10 cellular contexts compared by ENCODE assay signal in the genomic region with DNA sequence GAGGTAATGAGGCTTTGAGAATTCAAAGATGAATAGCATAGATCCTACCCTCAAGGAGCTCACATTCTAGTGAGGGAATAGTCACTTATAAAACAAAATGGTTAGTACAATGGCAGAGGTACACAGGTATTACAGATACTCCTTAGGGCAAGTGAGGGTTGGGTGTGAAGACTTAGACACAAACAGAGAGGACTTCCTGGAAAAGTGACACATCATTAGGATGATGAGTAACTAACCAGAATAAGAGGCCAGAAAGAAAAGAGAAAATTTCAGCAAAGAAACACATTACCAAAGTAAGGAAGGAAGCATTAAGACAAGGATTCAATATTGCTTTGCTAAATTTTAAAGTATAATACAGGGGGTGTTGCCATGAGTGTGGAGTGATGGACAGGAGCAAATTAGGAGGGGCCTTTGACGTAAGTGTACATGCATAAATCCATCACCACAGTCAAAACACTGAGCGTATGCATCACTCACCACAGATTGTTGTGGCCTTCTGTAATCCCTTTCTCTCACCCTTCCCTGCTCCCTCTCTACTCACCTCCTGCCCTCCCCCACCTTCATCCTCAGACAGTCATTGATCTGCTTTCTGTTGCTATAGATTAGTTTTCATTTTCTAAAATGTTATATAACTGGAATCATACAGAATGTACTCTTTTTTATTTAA. TPM values are rescaled to one million over a fixed set of nuclear protein-coding genes. Genes with fewer than 3 reads are reported as not detected.
DNase-seq lines count a peak whose midpoint lies in the region; ATAC-seq, FAIRE-seq and TF ChIP-seq lines count a peak whose summit lies in the region.
"Had no signal": no experiment of that assay in that cellular context is flagged by ENCODE, and none has a peak within 500 bp of the region (broad histone marks: within the 10 kb centered on the region; RNA-seq: fewer than 3 reads in every experiment).

No MANE protein-coding gene starts in this region.

- peak; percentile 78 for FAIRE-seq in GM18507 (lab: Jason Lieb, UNC)
- FAIRE-seq: endothelial cell of umbilical vein had no signal

- peak; percentile 14 for ATAC-seq in HG03571 (IDR thresholded peaks at IDR 0.05; ENCODE audit: unreplicated experiment)
- ATAC-seq in naive thymus-derived CD4-positive, alpha-beta T cell, result peak; percentile 76
- no peak for ATAC-seq in GM18505 (IDR thresholded peaks at IDR 0.05; ENCODE audit: unreplicated experiment)

- H3K9me3 Mint-ChIP-seq in activated CD4-positive, alpha-beta memory T cell treated with anti-CD3 and anti-CD28 coated beads, Interleukin-2, amount 10 ng/mL, durations not matched to agents 7 days and 5 days, result no peaks in the 10 kb centered on the region
- peaks cover 0 to 4% (median 0%) of the 10 kb centered on the region in 11 donors for H3K9me3 Mint-ChIP-seq in naive thymus-derived CD4-positive, alpha-beta T cell
- no peaks in the 10 kb centered on the region for H3K9me3 Mint-ChIP-seq in neural progenitor cell

- H3K36me3 ChIP-seq in naive thymus-derived CD4-positive, alpha-beta T cell (ENCODE audit: control insufficient read depth in 2 of 3, insufficient read depth in 3 of 3, low read length in 3 of 3), result peaks cover 0 to 7% (median 5%) of the 10 kb centered on the region in 3 experiments
- H3K36me3 ChIP-seq in neural progenitor cell, result no peaks in the 10 kb centered on the region
- H3K36me3 ChIP-seq in testis (ENCODE audit: low read depth, missing control alignments), result no peaks in the 10 kb centered on the region

- H3K36me3 Mint-ChIP-seq in activated CD4-positive, alpha-beta memory T cell treated with anti-CD3 and anti-CD28 coated beads, Interleukin-2, amount 10 ng/mL, durations not matched to agents 7 days and 5 days (ENCODE audit: low read depth), result peaks cover 74% of the 10 kb centered on the region
- peaks cover 0 to 51% (median 40%) of the 10 kb centered on the region in 5 donors for H3K36me3 Mint-ChIP-seq in naive thymus-derived CD4-positive, alpha-beta T cell
- no peaks in the 10 kb centered on the region for H3K36me3 Mint-ChIP-seq in neural progenitor cell

- H3K4me3 ChIP-seq in naive thymus-derived CD4-positive, alpha-beta T cell (ENCODE audit: low read length), result peak overlapping the region; percentile 41
- H3K4me3 ChIP-seq in neural progenitor cell, result no peak overlapping the region
- no peak overlapping the region for H3K4me3 ChIP-seq in testis

- no peak for TF ChIP-seq CTCF in neural progenitor cell (IDR thresholded peaks at IDR 0.05)
- TF ChIP-seq CTCF in testis (IDR thresholded peaks at IDR 0.05), result no peak

- H3K27ac Mint-ChIP-seq in activated CD4-positive, alpha-beta memory T cell treated with anti-CD3 and anti-CD28 coated beads, Interleukin-2, amount 10 ng/mL, durations not matched to agents 7 days and 5 days, result peak overlapping the region; percentile 100
- peak overlapping the region; percentile 89 to 99 (median 93) for H3K27ac Mint-ChIP-seq in naive thymus-derived CD4-positive, alpha-beta T cell
- H3K27ac Mint-ChIP-seq in neural progenitor cell, result no peak overlapping the region

- H2AFZ ChIP-seq in neural progenitor cell (replicated peaks), result no peak overlapping the region

- no peaks in the 10 kb centered on the region for H3K79me2 ChIP-seq in neural progenitor cell (ENCODE audit: low read depth)

- no peaks in the 10 kb centered on the region for H3K9me3 ChIP-seq in naive thymus-derived CD4-positive, alpha-beta T cell (ENCODE audit: control insufficient read depth in 2 of 3, low read length in 3 of 3)
- H3K9me3 ChIP-seq in neural progenitor cell (ENCODE audit: low read depth) (no peaks in the 10 kb centered on the region), testis (no peaks in the 10 kb centered on the region)

- H3F3A ChIP-seq in neural progenitor cell (ENCODE audit: low read depth), result no peaks in the 10 kb centered on the region

- no peaks in the 10 kb centered on the region for H3K27me3 Mint-ChIP-seq in activated CD4-positive, alpha-beta memory T cell treated with anti-CD3 and anti-CD28 coated beads, Interleukin-2, amount 10 ng/mL, durations not matched to agents 7 days and 5 days
- H3K27me3 Mint-ChIP-seq in naive thymus-derived CD4-positive, alpha-beta T cell, result no peaks in the 10 kb centered on the region
- H3K27me3 Mint-ChIP-seq in neural progenitor cell (ENCODE audit: insufficient read depth, low read depth), result no peaks in the 10 kb centered on the region

- DNase-seq in GM18507 (ENCODE audit: extremely low spot score, insufficient read length, low read depth) (no peak), neural progenitor cell (ENCODE audit: low spot score) (no peak), testis (no peak), NCI-H510A treated with DMSO at 0.1 percent for 48 hours (lab: John Stamatoyannopoulos, UW) (no peak)
- peak; percentile 63 for DNase-seq in activated CD4-positive, alpha-beta memory T cell treated with anti-CD3 and anti-CD28 coated beads, Interleukin-2, amount 10 ng/mL, durations not matched to agents 7 days and 5 days
- DNase-seq in naive thymus-derived CD4-positive, alpha-beta T cell, result peak in 4 of 9 donors; percentile 29 to 60 (median 46)

- H3K27me3 ChIP-seq in naive thymus-derived CD4-positive, alpha-beta T cell (ENCODE audit: control insufficient read depth in 2 of 2, insufficient read depth in 2 of 2, low read length in 2 of 2), result no peaks in the 10 kb centered on the region
- no peaks in the 10 kb centered on the region for H3K27me3 ChIP-seq in neural progenitor cell
- H3K27me3 ChIP-seq in testis, result no peaks in the 10 kb centered on the region

- peaks cover 69 to 78% of the 10 kb centered on the region in 2 donors for H3K4me1 ChIP-seq in naive thymus-derived CD4-positive, alpha-beta T cell (ENCODE audit: control insufficient read depth in 2 of 2, insufficient read depth in 2 of 2, low read length in 2 of 2)
- H3K4me1 ChIP-seq in neural progenitor cell (no peaks in the 10 kb centered on the region), testis (no peaks in the 10 kb centered on the region)

- 66 to 75% methylated on average over 2 of the region's 2 CpGs for WGBS in testis, 2 donors

- peaks cover 69% of the 10 kb centered on the region for H3K4me1 Mint-ChIP-seq in activated CD4-positive, alpha-beta memory T cell treated with anti-CD3 and anti-CD28 coated beads, Interleukin-2, amount 10 ng/mL, durations not matched to agents 7 days and 5 days
- H3K4me1 Mint-ChIP-seq in naive thymus-derived CD4-positive, alpha-beta T cell, result peaks cover 71 to 97% (median 87%) of the 10 kb centered on the region in 7 donors
- no peaks in the 10 kb centered on the region for H3K4me1 Mint-ChIP-seq in neural progenitor cell

- intact Hi-C loops in naive thymus-derived CD4-positive, alpha-beta T cell (cut with micrococcal nuclease), result loop anchor here (1.0 to 2.0 kb wide), 7 partner anchors 7 to 336 kb away; a partner anchor contains a TSS
- intact Hi-C loops in testis (cut with DNase I; ENCODE audit: low total_unique reads), result no loop called here

- H3K4me2 ChIP-seq in neural progenitor cell, result no peak overlapping the region

- H3K9ac ChIP-seq in neural progenitor cell, result no peak overlapping the region

- TF ChIP-seq POLR2A in GM18505 (IDR thresholded peaks at IDR 0.05; ENCODE audit: borderline replicate concordance, extremely low read depth, insufficient read depth, insufficient read length) (no peak), testis (IDR thresholded peaks at IDR 0.05) (no peak)

- CTCF ChIA-PET in activated CD4-positive, alpha-beta memory T cell treated with anti-CD3 and anti-CD28 coated beads, Interleukin-2, amount 10 ng/mL, durations not matched to agents 7 days and 5 days (lab: Charles Lee), result no interaction called here
- CTCF ChIA-PET in naive thymus-derived CD4-positive, alpha-beta T cell (lab: Charles Lee), result interaction anchor here (0.9 kb wide), 1 partner anchor 11 kb away, joined by 3 read pairs; no protein-coding TSS in a partner anchor

- peak overlapping the region; percentile 97 for H3K4me3 Mint-ChIP-seq in activated CD4-positive, alpha-beta memory T cell treated with anti-CD3 and anti-CD28 coated beads, Interleukin-2, amount 10 ng/mL, durations not matched to agents 7 days and 5 days
- H3K4me3 Mint-ChIP-seq in naive thymus-derived CD4-positive, alpha-beta T cell, result peak overlapping the region; percentile 78 to 96 (median 88)
- no peak overlapping the region for H3K4me3 Mint-ChIP-seq in neural progenitor cell

- POLR2A ChIA-PET in activated CD4-positive, alpha-beta memory T cell treated with anti-CD3 and anti-CD28 coated beads, Interleukin-2, amount 10 ng/mL, durations not matched to agents 7 days and 5 days (lab: Charles Lee), result interaction anchor here (0.7 to 4.3 kb wide), 14 partner anchors 9 to 542 kb away, joined by 3 to 55 read pairs (median 8); a partner anchor contains a TSS
- POLR2A ChIA-PET in naive thymus-derived CD4-positive, alpha-beta T cell (lab: Charles Lee), result interaction anchor here (1.1 kb wide), 1 partner anchor 10 kb away, joined by 5 read pairs; no protein-coding TSS in a partner anchor

- H3K27ac ChIP-seq in naive thymus-derived CD4-positive, alpha-beta T cell (ENCODE audit: low read depth, low read length), result peak overlapping the region; percentile 44
- H3K27ac ChIP-seq in neural progenitor cell, result no peak overlapping the region
- H3K27ac ChIP-seq in testis, result no peak overlapping the region

- no peaks in the 10 kb centered on the region for H4K20me1 ChIP-seq in neural progenitor cell (ENCODE audit: low read depth)

RNA-seq across cellular contexts. Expression of a gene that starts 7.9 kb away (rescaled TPM):
- 100 to 1,000 TPM; 657 to 659 TPM for total RNA-seq in activated CD4-positive, alpha-beta memory T cell treated with anti-CD3 and anti-CD28 coated beads, Interleukin-2, amount 10 ng/mL, durations not matched to agents 7 days and 5 days
- total RNA-seq in naive thymus-derived CD4-positive, alpha-beta T cell, result 100 to 1,000 TPM; 237 to 513 (median 287) TPM
- polyA plus RNA-seq in naive thymus-derived CD4-positive, alpha-beta T cell, result 1,000 to 10,000 TPM in 1 of 2 donors, 100 to 1,000 TPM in 1; 675 to 1,023 TPM
- total RNA-seq in neural progenitor cell (ENCODE audit: low replicate concordance) (not detected in 2 replicates), testis (1 to 10 TPM; 2.0 to 9.5 TPM)
- polyA plus RNA-seq in testis (ENCODE audit: insufficient read depth, low read depth, low replicate concordance), result 22.4 TPM
- total RNA-seq: endothelial cell of umbilical vein, HT-29 had no signal

Comparison
In these comparisons a context has a peak if more than half of its experiments do, and no peak if none do; other contexts are left out.
1. RNA of a gene that starts 7.9 kb away (total RNA-seq): 657 to 659 TPM in activated CD4-positive, alpha-beta memory T cell treated with anti-CD3 and anti-CD28 coated beads, Interleukin-2, amount 10 ng/mL, durations not matched to agents 7 days and 5 days and 237 to 513 TPM in naive thymus-derived CD4-positive, alpha-beta T cell; 2.0 to 9.5 TPM in testis and not detected in neural progenitor cell; every median in the first group is over 10 times any median in the second.